Comparison of ENCODE assay signal across 8 cellular contexts in the genomic region with DNA sequence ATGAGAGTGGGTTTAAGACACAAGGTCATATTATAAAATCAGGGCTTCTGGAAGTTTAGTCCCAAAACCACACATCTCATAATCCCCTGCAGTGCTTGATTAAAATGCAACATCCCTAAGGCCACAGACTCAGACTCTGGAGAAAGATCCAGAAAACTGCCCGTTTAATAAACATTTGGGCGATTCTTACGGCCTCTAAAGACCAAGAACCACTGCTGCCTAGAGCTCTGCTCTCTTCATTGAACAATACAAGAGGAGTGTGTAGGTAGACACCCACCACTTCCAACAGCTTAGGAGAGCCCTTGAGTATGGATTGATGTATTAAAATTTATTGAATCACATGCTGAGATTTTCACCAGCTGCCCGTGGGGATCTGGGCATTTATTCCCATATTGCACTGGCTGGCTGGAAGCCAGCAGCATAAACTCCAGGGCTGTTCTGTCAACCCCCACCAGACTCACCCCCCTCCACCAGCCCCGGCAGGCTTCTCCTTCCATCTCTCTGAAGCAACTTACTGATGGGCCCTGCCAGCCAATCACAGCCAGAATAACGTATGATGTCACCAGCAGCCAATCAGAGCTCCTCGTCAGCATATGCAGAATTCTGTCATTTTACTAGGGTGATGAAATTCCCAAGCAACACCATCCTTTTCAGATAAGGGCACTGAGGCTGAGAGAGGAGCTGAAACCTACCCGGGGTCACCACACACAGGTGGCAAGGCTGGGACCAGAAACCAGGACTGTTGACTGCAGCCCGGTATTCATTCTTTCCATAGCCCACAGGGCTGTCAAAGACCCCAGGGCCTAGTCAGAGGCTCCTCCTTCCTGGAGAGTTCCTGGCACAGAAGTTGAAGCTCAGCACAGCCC. TPM values are rescaled to one million over a fixed set of nuclear protein-coding genes. Genes with fewer than 3 reads are reported as not detected.
A peak's percentile ranks its signal among the peaks of the same experiment; 100 is the strongest.
DNase-seq lines count a peak whose midpoint lies in the region; ATAC-seq, FAIRE-seq and TF ChIP-seq lines count a peak whose summit lies in the region.

No MANE protein-coding gene starts in this region.

- no peak overlapping the region for H2BK15ac ChIP-seq in H9 (ENCODE audit: low read depth, low read length)

- H2AK5ac ChIP-seq in H9 (ENCODE audit: insufficient read length, low read length): no peak overlapping the region

- DNase-seq in AG09319 (ENCODE audit: extremely low read depth, low read depth) (peak; percentile 97), H9 (peak; percentile 81), NCI-H460 (ENCODE audit: extremely low read depth, low read depth) (peak; percentile 94), breast epithelium (ENCODE audit: low spot score in 2 of 2) (peak in 1 of 2 donors; percentile 66), kidney (peak; percentile 88), superior temporal gyrus (ENCODE audit: extremely low spot score) (peak; percentile 99), D721Med (ENCODE audit: insufficient read length, low spot score) (no peak)

- H3K9me3 ChIP-seq in H9 (ENCODE audit: control insufficient read depth, low read depth, low read length) (no peaks in the 10 kb centered on the region), breast epithelium (no peaks in the 10 kb centered on the region), kidney (ENCODE audit: control insufficient read depth in 1 of 2, low read length in 2 of 2) (no peaks in the 10 kb centered on the region)

- H3K4me1 ChIP-seq in H9 (ENCODE audit: insufficient read depth, low read length): no peaks in the 10 kb centered on the region; the same call in 1 of the 2 replicates
- no peaks in the 10 kb centered on the region for H3K4me1 ChIP-seq in breast epithelium
- H3K4me1 ChIP-seq in kidney (ENCODE audit: control insufficient read depth in 1 of 2, insufficient read depth in 1 of 2, low read depth in 1 of 2, low read length in 2 of 2): peaks cover 3 to 7% of the 10 kb centered on the region in 2 donors

- ATAC-seq in HG02588 (IDR thresholded peaks at IDR 0.05; ENCODE audit: unreplicated experiment): no peak

- no peak for FAIRE-seq in kidney (lab: Jason Lieb, UNC)
- FAIRE-seq in D721Med (lab: Jason Lieb, UNC): no peak

- H4K5ac ChIP-seq in H9 (ENCODE audit: insufficient read length, low read depth, low read length): no peak overlapping the region

- no peak overlapping the region for H3K56ac ChIP-seq in H9 (ENCODE audit: insufficient read length, low read depth, low read length)

- peak overlapping the region in 1 of 2 experiments; percentile 55; a peak in 1 of 5 replicates for H3K4me3 Mint-ChIP-seq in H9

- no peak overlapping the region for H2AFZ ChIP-seq in H9 (ENCODE audit: low read length)

- TF ChIP-seq POLR2A in breast epithelium (IDR thresholded peaks at IDR 0.05): no peak

- no peak overlapping the region for H3K4me2 ChIP-seq in H9 (ENCODE audit: insufficient read depth, insufficient read length, low read length)

- no peaks in the 10 kb centered on the region for H3K79me2 ChIP-seq in H9 (ENCODE audit: insufficient read depth, low read length)

- no peak overlapping the region for H4K8ac ChIP-seq in H9 (replicated peaks; ENCODE audit: insufficient read length, low read depth, low read length)

- no peak overlapping the region for H3K23ac ChIP-seq in H9 (ENCODE audit: insufficient read length, low read depth, low read length)

- H3K27me3 Mint-ChIP-seq in H9 (ENCODE audit: low read depth): peaks cover 13% of the 10 kb centered on the region

- H3K79me1 ChIP-seq in H9 (ENCODE audit: insufficient read depth, low read depth, low read length, poor library complexity, severe bottlenecking): no peaks in the 10 kb centered on the region

- H3K4me1 Mint-ChIP-seq in H9: peaks cover 0 to 16% of the 10 kb centered on the region in 2 experiments; a peak in 3 of 4 replicates

- no peak overlapping the region for H2BK12ac ChIP-seq in H9 (ENCODE audit: insufficient read length, low read depth, low read length)

- no peak overlapping the region for H2BK20ac ChIP-seq in H9 (ENCODE audit: low read depth, low read length, poor library complexity, severe bottlenecking)

- H3K4me3 ChIP-seq in breast epithelium (no peak overlapping the region), kidney (ENCODE audit: low read length in 2 of 2) (no peak overlapping the region)

- no peaks in the 10 kb centered on the region for H3K27me3 ChIP-seq in H9 (ENCODE audit: insufficient read depth, low read length)
- H3K27me3 ChIP-seq in breast epithelium: no peaks in the 10 kb centered on the region

- no peaks in the 10 kb centered on the region; a peak in 1 of 5 replicates for H3K9me3 Mint-ChIP-seq in H9

- H3K36me3 Mint-ChIP-seq in H9 (ENCODE audit: insufficient read depth in 1 of 3, low read depth in 3 of 3): no peaks in the 10 kb centered on the region

- WGBS in H9 (ENCODE audit: extremely low coverage, insufficient read length, low lambda C conversion rate): no CpG with 5 or more reads among the region's 9 CpGs

- intact Hi-C loops in breast epithelium (cut with DNase I; ENCODE audit: low total_unique reads) (loop anchor here (2.0 to 10.0 kb wide), 2 partner anchors 51 to 135 kb away; no protein-coding TSS in a partner anchor), kidney (cut with DNase I) (loop anchor here (5.0 kb wide), 1 partner anchor 47 kb away; no protein-coding TSS in a partner anchor)

- peak overlapping the region; percentile 48; the same call in 1 of the 2 replicates for H3K14ac ChIP-seq in H9 (ENCODE audit: insufficient read depth, low read length)

- H2BK120ac ChIP-seq in H9 (ENCODE audit: low read depth, low read length, poor library complexity, severe bottlenecking): peak overlapping the region; percentile 40

- no peak overlapping the region for H3K27ac ChIP-seq in H9 (ENCODE audit: insufficient read length, low read depth, low read length)
- peak overlapping the region; percentile 9 to 21 for H3K27ac ChIP-seq in breast epithelium
- no peak overlapping the region for H3K27ac ChIP-seq in kidney (ENCODE audit: low read depth in 2 of 2, low read length in 2 of 2)

- H3K36me3 ChIP-seq in breast epithelium (no peaks in the 10 kb centered on the region), kidney (ENCODE audit: control insufficient read depth in 1 of 2, insufficient read depth in 2 of 2, low read length in 2 of 2) (no peaks in the 10 kb centered on the region)

- peak overlapping the region; percentile 56 for H3K18ac ChIP-seq in H9 (ENCODE audit: insufficient read length, low read depth, low read length)

- H3K23me2 ChIP-seq in H9 (ENCODE audit: insufficient read length, low read depth, low read length, poor library complexity, severe bottlenecking): no peaks in the 10 kb centered on the region

- TF ChIP-seq CTCF in AG09319 (IDR thresholded peaks at IDR 0.05; ENCODE audit: low read depth, low read length) (no peak), H9 (conservative IDR thresholded peaks at IDR 0.05) (no peak), breast epithelium (IDR thresholded peaks at IDR 0.05) (no peak), kidney (IDR thresholded peaks at IDR 0.05; ENCODE audit: borderline replicate concordance, extremely low read depth, insufficient read depth) (no peak), D721Med (IDR thresholded peaks at IDR 0.05; ENCODE audit: insufficient read depth, missing control alignments) (no peak)

- H3T11ph ChIP-seq in H9 (ENCODE audit: low read length): no peak overlapping the region

- H3K9ac ChIP-seq in H9 (ENCODE audit: extremely low read depth, insufficient read length, low read length): no peak overlapping the region
- no peak overlapping the region for H3K9ac ChIP-seq in kidney (ENCODE audit: low read length in 2 of 2)

- H4K91ac ChIP-seq in H9 (ENCODE audit: insufficient read length, low read depth, low read length): no peak overlapping the region

- H4K20me1 ChIP-seq in H9 (ENCODE audit: control insufficient read depth, insufficient read depth, insufficient read length): no peaks in the 10 kb centered on the region

- no peak overlapping the region; the same call in 1 of the 2 replicates for H3K4ac ChIP-seq in H9 (ENCODE audit: low read depth, low read length)

- peak overlapping the region in 2 of 3 experiments; percentile 62 to 85; a peak in 3 of 7 replicates for H3K27ac Mint-ChIP-seq in H9

- no peak overlapping the region for H2BK5ac ChIP-seq in H9 (ENCODE audit: insufficient read length, low read length)

RNA-seq across cellular contexts. Expression of gene BEST1, which starts 0.7 kb away (rescaled TPM):
- 0.18 and 0.24 TPM in 2 replicates for total RNA-seq in H9 (2021)
- total RNA-seq in NCI-H460 (2014; rRNA removed; shearing (Covaris generic)): 10.7 and 11.0 TPM in 2 replicates
- 5.8 and 11.2 TPM in 2 replicates for polyA plus RNA-seq in NCI-H460 (2014; cell fraction: nucleus; rRNA removed)
- 10 to 100 TPM in 1 of 3 donors, 1 to 10 TPM in 2; 3.7 to 10.1 (median 5.9) TPM for total RNA-seq in breast epithelium
- 7.1 TPM for total RNA-seq in kidney
- 0.62 TPM for polyA plus RNA-seq in kidney (ENCODE audit: insufficient read depth, low read depth, low replicate concordance)

RNA-seq across cellular contexts. Expression of gene FTH1, which starts 18.0 kb away (rescaled TPM):
- total RNA-seq in H9 (2021): 1,505 and 1,558 TPM in 2 replicates
- 2,410 TPM in 2 replicates for total RNA-seq in NCI-H460 (2014; rRNA removed; shearing (Covaris generic))
- 379 and 409 TPM in 2 replicates for polyA plus RNA-seq in NCI-H460 (2014; cell fraction: nucleus; rRNA removed)
- 1,000 to 10,000 TPM; 2,151 to 6,439 (median 3,491) TPM for total RNA-seq in breast epithelium
- total RNA-seq in kidney: 3,221 TPM
- polyA plus RNA-seq in kidney (ENCODE audit: insufficient read depth, low read depth, low replicate concordance): 7,914 TPM

RNA-seq across cellular contexts. Expression of gene RAB3IL1, which starts 32.0 kb away (rescaled TPM):
- total RNA-seq in H9 (2021): 1.8 and 2.4 TPM in 2 replicates
- 3.2 and 4.6 TPM in 2 replicates for total RNA-seq in NCI-H460 (2014; rRNA removed; shearing (Covaris generic))
- 4.0 and 8.2 TPM in 2 replicates for polyA plus RNA-seq in NCI-H460 (2014; cell fraction: nucleus; rRNA removed)
- 10 to 100 TPM; 11.7 to 27.9 (median 22.6) TPM for total RNA-seq in breast epithelium
- total RNA-seq in kidney: 14.6 TPM
- 27.8 TPM for polyA plus RNA-seq in kidney (ENCODE audit: insufficient read depth, low read depth, low replicate concordance)

RNA-seq across cellular contexts. Expression of gene FADS3, which starts 58.1 kb away (rescaled TPM):
- total RNA-seq in H9 (2021) (34.9 and 36.7 TPM in 2 replicates), breast epithelium (100 to 1,000 TPM in 2 of 3 donors, 10 to 100 TPM in 1; 38.8 to 156 (median 112) TPM), kidney (58.2 TPM)
- total RNA-seq in NCI-H460 (2014; rRNA removed; shearing (Covaris generic)): 16.8 and 27.7 TPM in 2 replicates
- polyA plus RNA-seq in NCI-H460 (2014; cell fraction: nucleus; rRNA removed): 77.1 and 98.0 TPM in 2 replicates
- 20.5 TPM for polyA plus RNA-seq in kidney (ENCODE audit: insufficient read depth, low read depth, low replicate concordance)

Comparison
In these comparisons a context has a peak if more than half of its experiments do, and no peak if none do; other contexts are left out.
1. H3K27ac ChIP-seq: peak in breast epithelium (2 of 2); none in H9 (single experiment) and kidney (0 of 2).